In the genomic region with DNA sequence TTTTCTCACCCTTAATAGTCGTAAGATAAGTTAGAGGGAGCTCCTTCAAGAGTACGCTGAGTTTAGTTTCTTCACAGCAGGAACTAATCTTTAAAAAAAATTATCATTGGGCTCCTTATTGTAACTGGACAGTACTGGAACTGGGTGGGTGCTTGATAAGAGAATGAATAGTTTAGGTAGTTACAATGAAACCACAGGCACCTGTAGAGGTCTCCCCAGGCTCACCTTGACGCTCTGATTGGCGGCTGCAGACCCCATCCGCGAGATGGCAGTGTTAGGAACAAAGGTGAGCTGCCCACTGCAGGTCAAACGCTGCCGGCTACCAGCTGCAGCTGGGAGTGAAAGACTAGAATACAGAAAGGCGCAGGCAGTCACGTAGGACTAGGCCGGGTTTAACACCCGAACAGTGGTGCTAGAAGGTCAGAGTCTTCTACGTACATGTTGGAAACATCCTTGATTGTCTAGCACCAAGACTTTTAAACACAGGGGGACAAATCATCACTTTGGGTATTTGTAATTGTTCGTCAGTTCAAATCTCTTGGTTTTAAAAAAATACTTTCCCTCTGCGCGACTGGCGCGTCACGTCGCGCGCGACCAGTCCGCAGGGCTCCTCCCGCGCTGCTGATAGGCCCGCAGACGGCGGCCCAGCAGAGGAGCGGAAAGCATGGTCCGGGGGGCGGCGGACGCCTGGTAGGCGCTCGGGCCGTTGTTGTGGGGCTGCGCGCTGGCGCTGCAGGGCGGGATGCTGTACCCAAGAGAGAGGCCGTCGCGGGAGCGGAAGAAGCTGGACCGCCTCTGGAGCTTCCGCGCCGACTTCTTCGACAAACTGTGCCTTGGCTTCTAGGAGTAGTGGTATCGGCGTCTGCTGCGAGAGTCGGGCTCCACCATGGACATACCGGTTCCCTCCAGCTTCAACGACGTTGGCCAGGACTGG, we compare ENCODE assay signal across 8 cellular contexts. TPM values are rescaled to one million over a fixed set of nuclear protein-coding genes. Genes with fewer than 3 reads are reported as not detected.
A peak's percentile ranks its signal among the peaks of the same experiment; 100 is the strongest.
DNase-seq lines count a peak whose midpoint lies in the region; ATAC-seq and TF ChIP-seq lines count a peak whose summit lies in the region.

No MANE protein-coding gene starts in this region.

- H3K4me3 Mint-ChIP-seq in CD14-positive monocyte = peak overlapping the region; percentile 88 to 95

- H3K27me3 Mint-ChIP-seq in CD14-positive monocyte (ENCODE audit: low read depth in 3 of 3) = peaks cover 3 to 20% (median 11%) of the 10 kb centered on the region in 3 donors

- TF ChIP-seq CTCF in CD14-positive monocyte (IDR thresholded peaks at IDR 0.05) (no peak), foreskin keratinocyte (conservative IDR thresholded peaks at IDR 0.05) (peak; percentile 79), neural cell (IDR thresholded peaks at IDR 0.05; ENCODE audit: poor library complexity, severe bottlenecking) (peak; percentile 68)

- H3K4me3 ChIP-seq in neural cell (ENCODE audit: low read length) = no peak overlapping the region

- H4K20me1 ChIP-seq in neural cell (ENCODE audit: insufficient read depth) = no peaks in the 10 kb centered on the region

- peak overlapping the region in 4 of 7 donors; percentile 18 to 73 (median 48) for H3K27ac Mint-ChIP-seq in CD14-positive monocyte

- no peaks in the 10 kb centered on the region for H3K9me3 ChIP-seq in neural cell (ENCODE audit: low read length)

- no peak overlapping the region for H3K4me2 ChIP-seq in neural cell (ENCODE audit: low read length)

- TF ChIP-seq EP300 in neural cell (conservative IDR thresholded peaks at IDR 0.05; ENCODE audit: poor library complexity, severe bottlenecking) = no peak

- no peaks in the 10 kb centered on the region for H3K36me3 ChIP-seq in neural cell (ENCODE audit: insufficient read depth, low read length)

- H3K79me2 ChIP-seq in neural cell (replicated peaks; ENCODE audit: insufficient read depth, low read length) = no peaks in the 10 kb centered on the region

- intact Hi-C loops in CD14-positive monocyte (cut with micrococcal nuclease) = no loop called here

- H3F3A ChIP-seq in neural cell (ENCODE audit: insufficient read depth, low read length, poor library complexity, severe bottlenecking) = no peaks in the 10 kb centered on the region

- H3K36me3 Mint-ChIP-seq in CD14-positive monocyte = peaks cover 13 to 16% of the 10 kb centered on the region in 2 donors

- H3K4me1 ChIP-seq in foreskin keratinocyte = no peaks in the 10 kb centered on the region

- TF ChIP-seq RAD21 in neural cell (conservative IDR thresholded peaks at IDR 0.05) = peak; percentile 69

- peaks cover 18% of the 10 kb centered on the region for H3K4me1 Mint-ChIP-seq in CD14-positive monocyte

- H3K9me3 Mint-ChIP-seq in CD14-positive monocyte = peaks cover 0 to 2% (median 0%) of the 10 kb centered on the region in 7 donors

- H3K27ac ChIP-seq in foreskin keratinocyte (no peak overlapping the region), neural cell (ENCODE audit: low read length) (no peak overlapping the region)

- ATAC-seq in GM19324 (IDR thresholded peaks at IDR 0.05; ENCODE audit: low FRiP score, unreplicated experiment) (peak; percentile 97), HG03521 (IDR thresholded peaks at IDR 0.05; ENCODE audit: unreplicated experiment) (peak; percentile 85), foreskin keratinocyte (peak; percentile 83)

- H3K9me2 ChIP-seq in neural cell (ENCODE audit: insufficient read depth, low read length) = no peaks in the 10 kb centered on the region

- no peak overlapping the region for H3K9ac ChIP-seq in neural cell (ENCODE audit: low read length)

- DNase-seq in CD14-positive monocyte (ENCODE audit: low spot score) (no peak), OCI-M2 (lab: John Stamatoyannopoulos, UW; ENCODE audit: unreplicated experiment) (peak; percentile 7), foreskin keratinocyte (peak; percentile 39 to 79), stromal cell of bone marrow (ENCODE audit: low read depth) (peak; percentile 26)
- DNase-seq in activated effector memory CD4-positive, alpha-beta T cell treated with anti-CD3 and anti-CD28 coated beads, Interleukin-2, amount 50 U/mL, for 16 hours = peak; percentile 91

- H3K27me3 ChIP-seq in foreskin keratinocyte (no peaks in the 10 kb centered on the region), neural cell (ENCODE audit: insufficient read depth, low read depth, low read length) (no peaks in the 10 kb centered on the region)

- no peak overlapping the region for H2AFZ ChIP-seq in neural cell (ENCODE audit: low read depth, low read length)

TF ChIP-seq in neural cell, 6 proteins besides CTCF, POLR2A, EP300 and RAD21:
- peak; percentile 74 for TF ChIP-seq SMC3 (conservative IDR thresholded peaks at IDR 0.05; ENCODE audit: poor library complexity)
- TF ChIP-seq MXI1 (conservative IDR thresholded peaks at IDR 0.05; ENCODE audit: poor library complexity, severe bottlenecking) = no peak

RNA-seq across cellular contexts. Expression of a gene that starts 45.6 kb away (rescaled TPM):
- polyA plus RNA-seq in CD14-positive monocyte (10 to 100 TPM; 12.6 to 19.4 TPM), foreskin keratinocyte (16.9 and 19.9 TPM in 2 replicates), neural cell (49.2 and 52.7 TPM in 2 replicates)
- total RNA-seq in foreskin keratinocyte = 53.6 and 55.0 TPM in 2 replicates
- 104 and 127 TPM in 2 replicates for polyA minus RNA-seq in neural cell
